ENCODE assay signal across 21 cellular contexts in genomic region chr11:2272241-2272945, GRCh38. TPM values are rescaled to one million over a fixed set of nuclear protein-coding genes. Genes with fewer than 3 reads are reported as not detected.
DNase-seq lines count a peak whose midpoint lies in the region; ATAC-seq and TF ChIP-seq lines count a peak whose summit lies in the region.
"Had no signal": no experiment of that assay in that cellular context is flagged by ENCODE, and none has a peak within 500 bp of the region (broad histone marks: within the 10 kb centered on the region; RNA-seq: fewer than 3 reads in every experiment).

No MANE protein-coding gene starts in this region.

- no peaks in the 10 kb centered on the region for H3K36me3 Mint-ChIP-seq in CD8-positive, alpha-beta T cell

- no peaks in the 10 kb centered on the region for H3K27me3 ChIP-seq in CD8-positive, alpha-beta T cell (ENCODE audit: insufficient read depth, low read length)
- peaks cover 24% of the 10 kb centered on the region for H3K27me3 ChIP-seq in RWPE2 (ENCODE audit: insufficient read depth, poor library complexity, severe bottlenecking)

- H3K27ac Mint-ChIP-seq in CD8-positive, alpha-beta T cell: no peak overlapping the region
- H3K27ac Mint-ChIP-seq: effector memory CD8-positive, alpha-beta T cell had no signal

- no peak overlapping the region for H3K27ac ChIP-seq in CD8-positive, alpha-beta T cell (ENCODE audit: low read depth, low read length)
- no peak overlapping the region for H3K27ac ChIP-seq in RWPE2 (ENCODE audit: poor library complexity, severe bottlenecking)
- H3K27ac ChIP-seq: lower lobe of right lung had no signal

- peak overlapping the region; percentile 22 for H3K4me3 Mint-ChIP-seq in CD8-positive, alpha-beta T cell

- H3K9me3 ChIP-seq in CD8-positive, alpha-beta T cell (ENCODE audit: low read length): no peaks in the 10 kb centered on the region
- no peaks in the 10 kb centered on the region for H3K9me3 ChIP-seq in RWPE2 (ENCODE audit: severe bottlenecking)
- H3K9me3 ChIP-seq: lower lobe of right lung had no signal

- no peak for ATAC-seq in CD8-positive, alpha-beta T cell
- ATAC-seq in RWPE2 (ENCODE audit: low read depth) (no peak), left lobe of liver (no peak)
- ATAC-seq: effector memory CD8-positive, alpha-beta T cell; lower lobe of right lung had no signal

- peak in 2 of 7 experiments; percentile 9 to 38 for DNase-seq in CD8-positive, alpha-beta T cell
- DNase-seq in RWPE2 (ENCODE audit: low spot score): peak; percentile 29
- peak; percentile 34 for DNase-seq in left lobe of liver (ENCODE audit: low spot score)
- peak; percentile 2 for DNase-seq in retina
- DNase-seq in AML-193 (lab: John Stamatoyannopoulos, UW): no peak
- no peak for DNase-seq in NCI-H2107 treated with DMSO at 0.1 percent for 48 hours (lab: John Stamatoyannopoulos, UW; ENCODE audit: unreplicated experiment)
- no peak for DNase-seq in SKM-1 (lab: John Stamatoyannopoulos, UW; ENCODE audit: unreplicated experiment)
- DNase-seq: activated naive CD4-positive, alpha-beta T cell treated with Interleukin-2 at 50 U/mL for 16 hours; anterior cingulate cortex; cerebellar nuclear complex; COR-L47; GOT3; KG1; lower lobe of right lung; NCI-H2029; NCI-H510A treated with DMSO at 0.1 percent for 48 hours; RPMI8226; small intestine; stimulated activated CD4-positive, alpha-beta T cell treated with anti-CD3 and anti-CD28 coated beads, Interleukin-4, amount 100 ng/mL, for 1 hour had no signal

- POLR2A ChIA-PET in CD8-positive, alpha-beta T cell (lab: Charles Lee): no interaction called here

- TF ChIP-seq CTCF in CD8-positive, alpha-beta T cell (IDR thresholded peaks at IDR 0.05): no peak
- TF ChIP-seq CTCF in RWPE2 (IDR thresholded peaks at IDR 0.05; ENCODE audit: poor library complexity, severe bottlenecking): no peak

- H3K9me3 Mint-ChIP-seq in CD8-positive, alpha-beta T cell: no peaks in the 10 kb centered on the region
- H3K9me3 Mint-ChIP-seq: effector memory CD8-positive, alpha-beta T cell had no signal

- CTCF ChIA-PET in CD8-positive, alpha-beta T cell (lab: Charles Lee): no interaction called here

- H3K36me3 ChIP-seq in CD8-positive, alpha-beta T cell (ENCODE audit: insufficient read depth, low read length): no peaks in the 10 kb centered on the region
- H3K36me3 ChIP-seq in RWPE2 (ENCODE audit: low read depth): no peaks in the 10 kb centered on the region
- H3K36me3 ChIP-seq: lower lobe of right lung had no signal

- H3K27me3 Mint-ChIP-seq in CD8-positive, alpha-beta T cell (ENCODE audit: low read depth): peaks cover 15% of the 10 kb centered on the region

- peaks cover 13% of the 10 kb centered on the region for H3K4me1 ChIP-seq in CD8-positive, alpha-beta T cell (ENCODE audit: insufficient read depth, low read length)
- H3K4me1 ChIP-seq in RWPE2 (ENCODE audit: insufficient read depth, poor library complexity, severe bottlenecking): no peaks in the 10 kb centered on the region

- intact Hi-C loops in CD8-positive, alpha-beta T cell (cut with DNase I, micrococcal nuclease): no loop called here

- H3K4me3 ChIP-seq in CD8-positive, alpha-beta T cell (ENCODE audit: low read depth, low read length): no peak overlapping the region
- H3K4me3 ChIP-seq in RWPE2 (ENCODE audit: severe bottlenecking): no peak overlapping the region
- H3K4me3 ChIP-seq: lower lobe of right lung had no signal

- peaks cover 12% of the 10 kb centered on the region for H3K4me1 Mint-ChIP-seq in CD8-positive, alpha-beta T cell (ENCODE audit: low read depth)

RNA-seq across cellular contexts. Expression of gene ASCL2, which starts 2.0 kb away (rescaled TPM):
- not detected for total RNA-seq in CD8-positive, alpha-beta T cell
- total RNA-seq in left lobe of liver: 0.83 TPM
- total RNA-seq: fibroblast of lung had no signal

RNA-seq across cellular contexts. Expression of gene C11orf21, which starts 29.3 kb away (rescaled TPM):
- 10 to 100 TPM; 38.2 to 40.2 TPM for total RNA-seq in CD8-positive, alpha-beta T cell
- total RNA-seq in left lobe of liver: 0.35 TPM

RNA-seq across cellular contexts. Expression of gene TSPAN32, which starts 29.4 kb away (rescaled TPM):
- total RNA-seq in CD8-positive, alpha-beta T cell: 100 to 1,000 TPM; 145 to 147 TPM
- 0.35 TPM for total RNA-seq in left lobe of liver

Comparison
In these comparisons a context has a peak if more than half of its experiments do, and no peak if none do; other contexts are left out.
1. DNase-seq: peak in RWPE2 (single experiment), left lobe of liver (single experiment) and retina (single experiment); none in AML-193 (0 of 2), NCI-H2107 treated with DMSO at 0.1 percent for 48 hours (single experiment) and SKM-1 (single experiment).
2. RNA of gene C11orf21, which starts 29.3 kb away (total RNA-seq): 38.2 to 40.2 TPM in CD8-positive, alpha-beta T cell; 0.35 TPM in left lobe of liver (single experiment); every median in the first group is over 10 times any median in the second.
3. RNA of gene TSPAN32, which starts 29.4 kb away (total RNA-seq): 145 to 147 TPM in CD8-positive, alpha-beta T cell; 0.35 TPM in left lobe of liver (single experiment); every median in the first group is over 100 times any median in the second.